Comparison of ENCODE assay signal across 15 cellular contexts in the genomic region with DNA sequence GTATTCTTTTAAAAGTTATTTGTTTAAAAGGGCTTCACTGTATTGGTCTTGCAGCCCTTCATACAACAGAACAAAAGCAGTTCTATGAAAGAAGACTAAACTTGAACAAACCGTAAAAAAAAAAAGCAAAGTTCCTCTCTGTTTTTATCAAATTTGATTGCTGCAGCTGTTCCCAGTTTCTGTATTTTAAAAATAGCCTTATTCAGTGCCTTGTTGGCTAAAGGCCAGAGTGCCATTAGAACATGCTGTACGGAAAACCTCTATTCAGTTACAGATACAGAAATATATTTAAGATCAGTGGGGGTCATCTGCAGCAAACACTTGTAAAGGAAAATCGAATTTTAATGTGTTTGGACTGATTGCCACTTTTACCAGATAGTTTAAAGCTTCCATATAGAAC.
A peak's percentile ranks its signal among the peaks of the same experiment; 100 is the strongest.
DNase-seq lines count a peak whose midpoint lies in the region; ATAC-seq and FAIRE-seq lines count a peak whose summit lies in the region.
"Had no signal": no experiment of that assay in that cellular context is flagged by ENCODE, and none has a peak within 500 bp of the region (broad histone marks: within the 10 kb centered on the region; RNA-seq: fewer than 3 reads in every experiment).

No MANE protein-coding gene starts in this region.

- DNase-seq in NCI-H1105 treated with DMSO at 0.1 percent for 48 hours (lab: John Stamatoyannopoulos, UW) (peak; percentile 65), NCI-H345 treated with DMSO at 0.1 percent for 48 hours (lab: John Stamatoyannopoulos, UW; ENCODE audit: unreplicated experiment) (peak; percentile 14), midbrain (lab: John Stamatoyannopoulos, UW) (peak; percentile 12), NCI-H524 treated with DMSO at 0.1 percent for 48 hours (lab: John Stamatoyannopoulos, UW) (no peak)
- no peak for DNase-seq in stimulated activated CD4-positive, alpha-beta T cell treated with anti-CD3 and anti-CD28 coated beads, Interleukin-2, amount 100 ng/mL, for 48 hours
- DNase-seq in activated CD4-positive, alpha-beta T cell treated with anti-CD3 and anti-CD28 coated beads, Interleukin-2, amount 50 U/mL, for 1 hour = no peak
- DNase-seq: activated T-cell treated with anti-CD3 and anti-CD28 coated beads for 4 hours; NCI-H1048; psoas muscle; stimulated activated CD4-positive, alpha-beta T cell treated with anti-CD3 and anti-CD28 coated beads, Interleukin-4, amount 100 ng/mL, for 4 hours; stimulated activated naive CD4-positive, alpha-beta T cell had no signal

- ATAC-seq in GM19463 (IDR thresholded peaks at IDR 0.05; ENCODE audit: unreplicated experiment) = no peak
- ATAC-seq: psoas muscle had no signal

- peak; percentile 15 for FAIRE-seq in endometrium (lab: Jason Lieb, UNC)
- FAIRE-seq: frontal cortex, keratinocyte had no signal

Comparison
In these comparisons a context has a peak if more than half of its experiments do, and no peak if none do; other contexts are left out.
1. DNase-seq: peak in NCI-H1105 treated with DMSO at 0.1 percent for 48 hours (single experiment), NCI-H345 treated with DMSO at 0.1 percent for 48 hours (single experiment) and midbrain (single experiment); none in NCI-H524 treated with DMSO at 0.1 percent for 48 hours (single experiment), stimulated activated CD4-positive, alpha-beta T cell treated with anti-CD3 and anti-CD28 coated beads, Interleukin-2, amount 100 ng/mL, for 48 hours (0 of 2) and activated CD4-positive, alpha-beta T cell treated with anti-CD3 and anti-CD28 coated beads, Interleukin-2, amount 50 U/mL, for 1 hour (single experiment).